Comparison of ENCODE assay signal across 8 cellular contexts in genomic region chr15:73991726-73992593, GRCh38. TPM values are rescaled to one million over a fixed set of nuclear protein-coding genes. Genes with fewer than 3 reads are reported as not detected.
DNase-seq lines count a peak whose midpoint lies in the region; ATAC-seq and TF ChIP-seq lines count a peak whose summit lies in the region.

STOML1 (minus strand) TSS chr15:73992295; CDS start chr15:73992223, 72 bp downstream.

- H3K4me3 ChIP-seq in BJ (ENCODE audit: low read depth, low read length), result peak within 1 kb of the TSS; percentile 61

- no peaks in the 10 kb centered on the region for H3K9me3 Mint-ChIP-seq in activated CD4-positive, alpha-beta T cell treated with anti-CD3 and anti-CD28 coated beads, Interleukin-2, amount 10 ng/mL, durations not matched to agents 24 days and 14 days

- TF ChIP-seq POLR2A in GM19193 (IDR thresholded peaks at IDR 0.05; ENCODE audit: extremely low read depth, insufficient read depth, insufficient read length), result peak; percentile 73

- peak within 1 kb of the TSS; percentile 86 for H3K27ac Mint-ChIP-seq in activated CD4-positive, alpha-beta T cell treated with anti-CD3 and anti-CD28 coated beads, Interleukin-2, amount 10 ng/mL, durations not matched to agents 24 days and 14 days

- H3K4me1 Mint-ChIP-seq in activated CD4-positive, alpha-beta T cell treated with anti-CD3 and anti-CD28 coated beads, Interleukin-2, amount 10 ng/mL, durations not matched to agents 24 days and 14 days, result peaks cover 50% of the 10 kb centered on the region

- POLR2A ChIA-PET in BJ (lab: Charles Lee), result no interaction called here

- H3K36me3 ChIP-seq in BJ (ENCODE audit: control insufficient read depth, insufficient read depth, low read length), result no peaks in the 10 kb centered on the region

- peak; percentile 76 for TF ChIP-seq CTCF in BJ (IDR thresholded peaks at IDR 0.05; ENCODE audit: insufficient read depth, low read depth, low read length)

- DNase-seq in BJ (ENCODE audit: low read depth) (no peak), NCI-H524 treated with DMSO at 0.1 percent for 48 hours (lab: John Stamatoyannopoulos, UW) (peak; percentile 70), cortex of kidney (lab: John Stamatoyannopoulos, UW) (peak; percentile 25), left kidney (ENCODE audit: low read depth, low spot score) (peak; percentile 98)
- peak; percentile 100 for DNase-seq in activated CD4-positive, alpha-beta T cell treated with anti-CD3 and anti-CD28 coated beads, Interleukin-2, amount 10 ng/mL, durations not matched to agents 24 days and 14 days
- peak; percentile 93 for DNase-seq in stimulated activated CD4-positive, alpha-beta T cell treated with anti-CD3 and anti-CD28 coated beads, Interleukin-1b, Interleukin-23, amount 100 ng/mL, for 48 hours

- intact Hi-C loops in activated CD4-positive, alpha-beta T cell treated with anti-CD3 and anti-CD28 coated beads, Interleukin-2, amount 10 ng/mL, durations not matched to agents 24 days and 14 days (cut with micrococcal nuclease), result loop anchor here (1.0 to 10.0 kb wide), 5 partner anchors 10 to 1877 kb away; partner anchors contain the start of genes ARID3B, ARIH1, MYO9A and SENP8

- H3K27me3 Mint-ChIP-seq in activated CD4-positive, alpha-beta T cell treated with anti-CD3 and anti-CD28 coated beads, Interleukin-2, amount 10 ng/mL, durations not matched to agents 24 days and 14 days, result no peaks in the 10 kb centered on the region

- H3K27me3 ChIP-seq in BJ (ENCODE audit: control insufficient read depth, insufficient read depth, low read length), result no peaks in the 10 kb centered on the region

- H3K36me3 Mint-ChIP-seq in activated CD4-positive, alpha-beta T cell treated with anti-CD3 and anti-CD28 coated beads, Interleukin-2, amount 10 ng/mL, durations not matched to agents 24 days and 14 days (ENCODE audit: low read depth), result peaks cover 14% of the 10 kb centered on the region

- peak within 1 kb of the TSS; percentile 85 for H3K4me3 Mint-ChIP-seq in activated CD4-positive, alpha-beta T cell treated with anti-CD3 and anti-CD28 coated beads, Interleukin-2, amount 10 ng/mL, durations not matched to agents 24 days and 14 days

- ATAC-seq in HG03432 (IDR thresholded peaks at IDR 0.05; ENCODE audit: unreplicated experiment), result peak; percentile 76

- CTCF ChIA-PET in BJ (lab: Yijun Ruan, JAX), result interaction anchor here (1.2 to 8.0 kb wide), 6 partner anchors 9 to 47 kb away, joined by 3 to 48 read pairs (median 4); no protein-coding TSS in a partner anchor

RNA-seq across cellular contexts. Expression of gene STOML1, which starts in this region (rescaled TPM):
- 13.2 and 18.3 TPM in 2 replicates for polyA plus RNA-seq in BJ (2011; rRNA removed)
- polyA minus RNA-seq in BJ (2011; rRNA and poly(A)+ RNA removed), result 6.4 and 13.4 TPM in 2 replicates
- 10.3 and 10.6 TPM in 2 replicates for total RNA-seq in activated CD4-positive, alpha-beta T cell treated with anti-CD3 and anti-CD28 coated beads, Interleukin-2, amount 10 ng/mL, durations not matched to agents 24 days and 14 days
